ENCODE assay signal across 15 cellular contexts in the genomic region with DNA sequence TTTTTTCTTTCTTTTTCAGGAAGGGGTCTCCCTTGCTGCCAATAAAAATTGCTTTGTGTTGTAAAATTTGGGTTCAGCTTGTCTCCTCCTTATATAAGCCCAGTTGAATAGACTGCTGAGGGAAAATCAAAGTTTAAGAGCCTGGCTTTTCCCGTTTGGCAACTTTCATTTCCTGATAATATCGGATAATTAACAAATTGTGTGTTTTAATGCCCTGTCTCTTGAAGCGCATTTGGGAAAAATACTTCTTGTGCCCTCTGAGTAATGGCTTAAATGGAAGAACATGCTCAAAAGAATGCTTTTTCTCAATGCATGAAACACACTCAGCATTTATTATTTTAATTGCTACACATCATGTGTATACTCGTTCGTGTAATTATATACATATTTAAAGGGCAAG.
DNase-seq lines count a peak whose midpoint lies in the region; ATAC-seq and TF ChIP-seq lines count a peak whose summit lies in the region.
"Had no signal": no experiment of that assay in that cellular context is flagged by ENCODE, and none has a peak within 500 bp of the region (broad histone marks: within the 10 kb centered on the region; RNA-seq: fewer than 3 reads in every experiment).

No MANE protein-coding gene starts in this region.

- H3K9me3 ChIP-seq in tibial artery: no peaks in the 10 kb centered on the region
- H3K9me3 ChIP-seq: HAP-1, mucosa of descending colon had no signal

- no peak overlapping the region for H3K27ac Mint-ChIP-seq in activated T-helper 17 cell treated with anti-CD3 and anti-CD28 coated beads, Interleukin-2, amount 50 U/mL, for 72 hours
- H3K27ac Mint-ChIP-seq: activated CD4-positive, alpha-beta T cell treated with anti-CD3 and anti-CD28 coated beads, Interleukin-2, amount 10 ng/mL, durations not matched to agents 7 days and 5 days; dendritic cell treated with granulocyte-macrophage colony-stimulating factor and Interleukin-4, amounts not matched to agents 40 ng/mL and 50 ng/mL, for 4 days had no signal

- H3K27me3 ChIP-seq in ACC112 (ENCODE audit: insufficient read depth, low read length): no peaks in the 10 kb centered on the region
- H3K27me3 ChIP-seq in foreskin keratinocyte: no peaks in the 10 kb centered on the region
- no peaks in the 10 kb centered on the region for H3K27me3 ChIP-seq in tibial artery

- peak overlapping the region; percentile 86 for H2AFZ ChIP-seq in ACC112 (ENCODE audit: low read length, unreplicated experiment)

- no peak overlapping the region for H3K27ac ChIP-seq in ACC112 (ENCODE audit: low read depth, low read length)
- peak overlapping the region; percentile 84 for H3K27ac ChIP-seq in foreskin keratinocyte
- H3K27ac ChIP-seq in tibial artery: no peak overlapping the region

- no peak for ATAC-seq in foreskin keratinocyte
- no peak for ATAC-seq in activated T-helper 17 cell treated with anti-CD3 and anti-CD28 coated beads, Interleukin-2, amount 50 U/mL, for 72 hours (replicated peaks)

- no peaks in the 10 kb centered on the region for H3K36me3 Mint-ChIP-seq in activated T-helper 17 cell treated with anti-CD3 and anti-CD28 coated beads, Interleukin-2, amount 50 U/mL, for 72 hours (ENCODE audit: low read depth)

- no peak overlapping the region for H3K4me3 Mint-ChIP-seq in activated T-helper 17 cell treated with anti-CD3 and anti-CD28 coated beads, Interleukin-2, amount 50 U/mL, for 72 hours

- no peaks in the 10 kb centered on the region for H3K36me3 ChIP-seq in ACC112 (ENCODE audit: insufficient read depth, low read length)
- H3K36me3 ChIP-seq in tibial artery: no peaks in the 10 kb centered on the region
- H3K36me3 ChIP-seq: HAP-1 had no signal

- intact Hi-C loops in tibial artery (cut with DNase I; ENCODE audit: low total_unique reads): loop anchor here (5.0 kb wide), 1 partner anchor 1192 kb away; no protein-coding TSS in a partner anchor

- H3K4me3 ChIP-seq in ACC112 (ENCODE audit: low read depth, low read length) (peak overlapping the region; percentile 86), tibial artery (no peak overlapping the region)
- H3K4me3 ChIP-seq: HAP-1, mucosa of descending colon had no signal

- peaks cover 5% of the 10 kb centered on the region for H3K4me1 Mint-ChIP-seq in activated T-helper 17 cell treated with anti-CD3 and anti-CD28 coated beads, Interleukin-2, amount 50 U/mL, for 72 hours

- peaks cover 6% of the 10 kb centered on the region for H3K27me3 Mint-ChIP-seq in activated T-helper 17 cell treated with anti-CD3 and anti-CD28 coated beads, Interleukin-2, amount 50 U/mL, for 72 hours

- DNase-seq in NCI-H748 treated with DMSO at 0.1 percent for 48 hours (lab: John Stamatoyannopoulos, UW) (peak; percentile 74), foreskin keratinocyte (peak in 1 of 2 donors; percentile 40), pons (ENCODE audit: low spot score) (peak; percentile 44), GM03348 (ENCODE audit: low spot score) (no peak), tibial artery (no peak), T1000 (lab: John Stamatoyannopoulos, UW) (no peak)
- DNase-seq: COR-L47; mucosa of descending colon; NCI-H187 treated with DMSO at 0.1 percent for 48 hours; stimulated activated naive CD4-positive, alpha-beta T cell treated with Interleukin-2 at 50 U/mL for 16 hours had no signal

- no peaks in the 10 kb centered on the region for H3K9me3 Mint-ChIP-seq in activated T-helper 17 cell treated with anti-CD3 and anti-CD28 coated beads, Interleukin-2, amount 50 U/mL, for 72 hours
- H3K9me3 Mint-ChIP-seq: activated CD4-positive, alpha-beta T cell treated with anti-CD3 and anti-CD28 coated beads, Interleukin-2, amount 10 ng/mL, durations not matched to agents 7 days and 5 days; dendritic cell treated with granulocyte-macrophage colony-stimulating factor and Interleukin-4, amounts not matched to agents 40 ng/mL and 50 ng/mL, for 4 days had no signal

- H3K4me1 ChIP-seq in ACC112 (ENCODE audit: control insufficient read depth, insufficient read depth, low read length, unreplicated experiment) (peaks cover 6% of the 10 kb centered on the region), foreskin keratinocyte (peaks cover 5% of the 10 kb centered on the region), tibial artery (peaks cover 0 to 13% (median 4%) of the 10 kb centered on the region in 4 donors)

- no peak for TF ChIP-seq CTCF in foreskin keratinocyte (conservative IDR thresholded peaks at IDR 0.05)
- no peak for TF ChIP-seq CTCF in tibial artery (IDR thresholded peaks at IDR 0.05)

- no peaks in the 10 kb centered on the region for H3K79me2 ChIP-seq in ACC112 (ENCODE audit: control insufficient read depth, insufficient read depth, low read length, unreplicated experiment)

Comparison
In these comparisons a context has a peak if more than half of its experiments do, and no peak if none do; other contexts are left out.
1. DNase-seq: peak in NCI-H748 treated with DMSO at 0.1 percent for 48 hours (single experiment) and pons (single experiment); none in GM03348 (single experiment), tibial artery (0 of 2) and T1000 (single experiment).